20 cellular contexts compared by ENCODE assay signal in the genomic region with DNA sequence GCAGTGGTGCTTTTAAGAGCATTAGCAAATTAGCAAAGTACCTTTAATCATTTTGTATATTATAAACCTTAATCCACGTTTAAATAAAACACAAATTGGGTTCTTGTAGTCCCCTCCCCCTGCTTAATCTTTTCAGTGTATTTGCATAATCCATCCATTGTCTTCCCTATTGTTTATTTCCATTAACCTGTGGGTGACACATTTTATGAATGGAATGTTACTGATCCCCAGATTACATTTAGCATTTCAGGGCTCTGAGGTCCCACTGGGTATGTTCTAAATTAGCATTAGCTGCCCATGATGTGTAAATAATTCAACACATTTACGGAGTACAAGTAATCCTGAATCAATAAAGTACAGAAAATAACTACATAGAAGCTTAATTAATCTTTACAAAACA.
"Had no signal": no experiment of that assay in that cellular context is flagged by ENCODE, and none has a peak within 500 bp of the region (broad histone marks: within the 10 kb centered on the region; RNA-seq: fewer than 3 reads in every experiment).

No MANE protein-coding gene starts in this region.

- DNase-seq: effector memory CD8-positive, alpha-beta T cell; erythroblast; foreskin keratinocyte; left colon; left ventricle myocardium superior; mesenchymal stem cell; naive B cell; sigmoid colon; stimulated activated CD4-positive, alpha-beta T cell treated with anti-CD3 and anti-CD28 coated beads, Interleukin-2, amount 100 ng/mL, for 24 hours; stimulated activated CD4-positive, alpha-beta T cell treated with anti-CD3 and anti-CD28 coated beads, Interleukin-4, amount 100 ng/mL, for 4 hours; stimulated activated naive CD4-positive, alpha-beta T cell; stomach; substantia nigra; trophoblast cell had no signal

- ATAC-seq: effector memory CD8-positive, alpha-beta T cell; foreskin keratinocyte; left colon; left ventricle myocardium superior had no signal

- H3K4me3 ChIP-seq: lung, right atrium auricular region, sigmoid colon, skin epidermis, stomach had no signal

- H3K36me3 ChIP-seq: neutrophil, right atrium auricular region, sigmoid colon, stomach had no signal

- H3K9me3 Mint-ChIP-seq: dendritic cell treated with granulocyte-macrophage colony-stimulating factor and Interleukin-4, amounts not matched to agents 40 ng/mL and 50 ng/mL, for 4 days; naive B cell; nephron had no signal

- H3K27me3 ChIP-seq: foreskin keratinocyte, neutrophil, right atrium auricular region, sigmoid colon, stomach had no signal

- H3K27me3 Mint-ChIP-seq: dendritic cell treated with granulocyte-macrophage colony-stimulating factor and Interleukin-4, amounts not matched to agents 40 ng/mL and 50 ng/mL, for 4 days; effector memory CD8-positive, alpha-beta T cell; naive B cell had no signal

- H3K4me1 Mint-ChIP-seq: naive B cell had no signal

- H3K9me3 ChIP-seq: neutrophil, right atrium auricular region, sigmoid colon, stomach had no signal

- H3K4me3 Mint-ChIP-seq: dendritic cell treated with granulocyte-macrophage colony-stimulating factor and Interleukin-4, amounts not matched to agents 40 ng/mL and 50 ng/mL, for 4 days; effector memory CD8-positive, alpha-beta T cell; naive B cell; nephron had no signal

- H3K27ac Mint-ChIP-seq: dendritic cell treated with granulocyte-macrophage colony-stimulating factor and Interleukin-4, amounts not matched to agents 40 ng/mL and 50 ng/mL, for 4 days; effector memory CD8-positive, alpha-beta T cell; naive B cell; nephron had no signal

- H3K27ac ChIP-seq: foreskin keratinocyte, neutrophil, right atrium auricular region, sigmoid colon, skin epidermis, stomach had no signal

- H3K36me3 Mint-ChIP-seq: naive B cell had no signal

- H3K4me1 ChIP-seq: foreskin keratinocyte, right atrium auricular region, sigmoid colon, stomach had no signal
